ENCODE assay signal across 22 cellular contexts in the genomic region with DNA sequence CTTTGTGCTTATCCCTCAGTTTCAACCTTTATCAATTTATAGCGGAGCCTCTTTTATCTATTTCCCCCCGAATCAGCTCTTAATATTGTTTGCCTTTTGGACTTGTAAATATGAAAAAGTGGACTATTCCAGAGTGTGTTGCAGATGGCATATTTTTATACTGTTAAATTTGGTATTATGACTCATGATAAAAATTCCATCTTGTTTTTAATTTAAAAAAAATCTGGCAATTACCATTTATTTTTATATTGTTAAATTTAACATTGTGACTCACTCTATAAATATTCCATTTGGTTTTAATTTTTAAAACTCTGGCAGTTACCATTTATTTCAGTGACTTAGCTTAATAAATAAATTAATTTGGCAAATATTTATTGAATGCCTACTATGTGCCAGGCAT. TPM values are rescaled to one million over a fixed set of nuclear protein-coding genes. Genes with fewer than 3 reads are reported as not detected.
DNase-seq lines count a peak whose midpoint lies in the region; ATAC-seq, FAIRE-seq and TF ChIP-seq lines count a peak whose summit lies in the region.
"Had no signal": no experiment of that assay in that cellular context is flagged by ENCODE, and none has a peak within 500 bp of the region (broad histone marks: within the 10 kb centered on the region; RNA-seq: fewer than 3 reads in every experiment).

No MANE protein-coding gene starts in this region.

- no peaks in the 10 kb centered on the region for H3K4me1 ChIP-seq in A549
- H3K4me1 ChIP-seq in mesenchymal stem cell (ENCODE audit: control insufficient read depth, insufficient read depth, low read depth, low read length): no peaks in the 10 kb centered on the region
- H3K4me1 ChIP-seq: colonic mucosa, psoas muscle, stomach, upper lobe of left lung had no signal

- no peak for ATAC-seq in A549
- no peak for ATAC-seq in HG03460 (IDR thresholded peaks at IDR 0.05; ENCODE audit: unreplicated experiment)
- ATAC-seq in GM19023 (IDR thresholded peaks at IDR 0.05; ENCODE audit: unreplicated experiment): no peak
- ATAC-seq: Panc1, psoas muscle had no signal

- H4K8ac ChIP-seq in mesenchymal stem cell (ENCODE audit: low read length): no peak overlapping the region

- TF ChIP-seq POLR2A in A549 (IDR thresholded peaks at IDR 0.05; ENCODE audit: low read length): no peak

- no peak for TF ChIP-seq EP300 in A549 (IDR thresholded peaks at IDR 0.05)

- H3K27ac ChIP-seq in A549: no peak overlapping the region
- H3K27ac ChIP-seq in mesenchymal stem cell (ENCODE audit: low read length, poor library complexity, severe bottlenecking): no peak overlapping the region
- H3K27ac ChIP-seq: brain microvascular endothelial cell, colonic mucosa, psoas muscle, stomach had no signal

- peaks cover 20 to 40% of the 10 kb centered on the region in 2 experiments for H3K36me3 ChIP-seq in mesenchymal stem cell (ENCODE audit: control insufficient read depth in 1 of 2, insufficient read depth in 2 of 2, low read depth in 1 of 2, low read length in 2 of 2)
- H3K36me3 ChIP-seq: colonic mucosa had no signal

- CTCF ChIA-PET in A549 (lab: Yijun Ruan, JAX): interaction anchor here (1.4 kb wide), 1 partner anchor 16 kb away, joined by 3 read pairs; no protein-coding TSS in a partner anchor

- no peak overlapping the region for H2BK12ac ChIP-seq in mesenchymal stem cell (ENCODE audit: low read length in 2 of 2)

- H2BK120ac ChIP-seq in mesenchymal stem cell (ENCODE audit: low read depth, low read length): no peak overlapping the region

- DNase-seq in A549 (ENCODE audit: low read depth in 1 of 2, low spot score in 1 of 2): no peak
- peak; percentile 16 for DNase-seq in HCEC 1CT
- no peak for DNase-seq in mesenchymal stem cell
- DNase-seq in Ammon's horn (ENCODE audit: low spot score): no peak
- DNase-seq in OCI-M2 (lab: John Stamatoyannopoulos, UW; ENCODE audit: unreplicated experiment): no peak
- DNase-seq: activated CD8-positive, alpha-beta memory T cell treated with anti-CD3 and anti-CD28 coated beads for 24 hours; activated T-cell treated with anti-CD3 and anti-CD28 coated beads, Interleukin-2, amount 50 U/mL, for 1 hour; brain microvascular endothelial cell; Calu3; colonic mucosa; KBM-7; NCI-H146; NCI-H510A treated with DMSO at 0.1 percent for 48 hours; psoas muscle; SIG-M5; stimulated activated CD8-positive, alpha-beta memory T cell treated with anti-CD3 and anti-CD28 coated beads, Interleukin-4, amount 100 ng/mL, for 48 hours; stomach; upper lobe of left lung had no signal

- H3K23ac ChIP-seq in mesenchymal stem cell (ENCODE audit: low read length in 2 of 2): no peak overlapping the region

- H2BK15ac ChIP-seq in mesenchymal stem cell (ENCODE audit: low read depth, poor library complexity, severe bottlenecking): no peak overlapping the region

- H3K4me3 ChIP-seq in A549: no peak overlapping the region
- H3K4me3 ChIP-seq in mesenchymal stem cell (ENCODE audit: insufficient read depth in 1 of 2, low read depth in 1 of 2, low read length in 2 of 2): no peak overlapping the region
- H3K4me3 ChIP-seq: colonic mucosa, psoas muscle, stomach, upper lobe of left lung had no signal

- H3K14ac ChIP-seq in mesenchymal stem cell (ENCODE audit: low read length in 2 of 2): no peak overlapping the region

- no peak overlapping the region for H2AFZ ChIP-seq in mesenchymal stem cell (ENCODE audit: low read depth, low read length)

- H3K9me3 ChIP-seq in A549: no peaks in the 10 kb centered on the region
- no peaks in the 10 kb centered on the region for H3K9me3 ChIP-seq in mesenchymal stem cell (ENCODE audit: control insufficient read depth, low read length)
- H3K9me3 ChIP-seq: colonic mucosa, psoas muscle, stomach, upper lobe of left lung had no signal

- no peak overlapping the region for H4K91ac ChIP-seq in mesenchymal stem cell (ENCODE audit: low read length)

- no peak overlapping the region for H2BK5ac ChIP-seq in mesenchymal stem cell (ENCODE audit: low read depth, low read length, poor library complexity, severe bottlenecking)

- H3K27me3 ChIP-seq in mesenchymal stem cell (ENCODE audit: control insufficient read depth in 1 of 2, insufficient read depth in 1 of 2, low read length in 2 of 2): no peaks in the 10 kb centered on the region
- H3K27me3 ChIP-seq: brain microvascular endothelial cell, colonic mucosa, stomach, upper lobe of left lung had no signal

- no peak for TF ChIP-seq CTCF in A549 (IDR thresholded peaks at IDR 0.05)

- no peak overlapping the region for H3K18ac ChIP-seq in mesenchymal stem cell (ENCODE audit: low read depth in 1 of 2, low read length in 2 of 2)

- peaks cover 20% of the 10 kb centered on the region for H3K79me1 ChIP-seq in mesenchymal stem cell (replicated peaks; ENCODE audit: low read length, poor library complexity, severe bottlenecking)

- no peak overlapping the region for H3K4me2 ChIP-seq in A549
- no peak overlapping the region for H3K4me2 ChIP-seq in mesenchymal stem cell (ENCODE audit: low read length, poor library complexity, severe bottlenecking)

- FAIRE-seq in A549 (lab: Jason Lieb, UNC) (no peak), endometrium (lab: Jason Lieb, UNC) (peak; percentile 31)

- no peak overlapping the region for H2AK5ac ChIP-seq in mesenchymal stem cell (ENCODE audit: low read length, severe bottlenecking)

- POLR2A ChIA-PET in A549 (lab: Yijun Ruan, JAX): no interaction called here

- 95% methylated on average over 2 of the region's 2 CpGs for WGBS in A549 (ENCODE audit: missing lambda C conversion rate)
- WGBS in mesenchymal stem cell: no CpG with 5 or more reads among the region's 2 CpGs

- no peak for TF ChIP-seq RAD21 in A549 (conservative IDR thresholded peaks at IDR 0.05 in 1 of 2, IDR thresholded peaks at IDR 0.05 in 1 of 2)

- peak overlapping the region; percentile 69 for H3K9ac ChIP-seq in mesenchymal stem cell (ENCODE audit: low read length)

- H3K4ac ChIP-seq in mesenchymal stem cell (ENCODE audit: low read depth in 1 of 2, low read length in 2 of 2): no peak overlapping the region

TF ChIP-seq in A549, 52 proteins besides CTCF, POLR2A, EP300 and RAD21:
- TF ChIP-seq SMC3 (IDR thresholded peaks at IDR 0.05) (no peak), CBX8 (IDR thresholded peaks at IDR 0.05) (no peak), FOSL2 (IDR thresholded peaks at IDR 0.05) (no peak), FOSL2 (CRISPR knock-in tag; IDR thresholded peaks at IDR 0.05) (peak; percentile 29; the same call in 1 of the 2 replicates)
- TF ChIP-seq, protein P1, sequence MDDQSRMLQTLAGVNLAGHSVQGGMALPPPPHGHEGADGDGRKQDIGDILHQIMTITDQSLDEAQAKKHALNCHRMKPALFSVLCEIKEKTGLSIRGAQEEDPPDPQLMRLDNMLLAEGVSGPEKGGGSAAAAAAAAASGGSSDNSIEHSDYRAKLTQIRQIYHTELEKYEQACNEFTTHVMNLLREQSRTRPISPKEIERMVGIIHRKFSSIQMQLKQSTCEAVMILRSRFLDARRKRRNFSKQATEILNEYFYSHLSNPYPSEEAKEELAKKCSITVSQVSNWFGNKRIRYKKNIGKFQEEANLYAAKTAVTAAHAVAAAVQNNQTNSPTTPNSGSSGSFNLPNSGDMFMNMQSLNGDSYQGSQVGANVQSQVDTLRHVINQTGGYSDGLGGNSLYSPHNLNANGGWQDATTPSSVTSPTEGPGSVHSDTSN (IDR thresholded peaks at IDR 0.05): no peak

RNA-seq across cellular contexts. Expression of a gene that starts 37.5 kb away (rescaled TPM):
- 23.9 and 27.4 TPM in 2 replicates for polyA plus RNA-seq in A549 (2011; rRNA removed)
- 4.8 and 7.3 TPM in 2 replicates for polyA plus RNA-seq in A549 (2012; cell fraction: cytosol; rRNA removed)
- 3.1 and 3.8 TPM in 2 replicates for polyA plus RNA-seq in A549 (2012; cell fraction: nucleus; rRNA removed)
- 12.9 to 13.3 TPM (median 13.1 TPM) in 3 replicates for polyA plus RNA-seq in A549 (2017; fragmentation: RNase III; extraction: RNeasy Plus Mini Kit Qiagen cat#74134 plus additional on column Dnase treatment)
- 90.4 and 113 TPM in 2 replicates for polyA minus RNA-seq in A549 (2011; rRNA and poly(A)+ RNA removed)
- polyA plus RNA-seq in mesenchymal stem cell (2013, experiment 1 of 2): 9.7 TPM
- 9.9 TPM for polyA plus RNA-seq in mesenchymal stem cell (2013, experiment 2 of 2)

RNA-seq across cellular contexts. Expression of a gene that starts 58.5 kb away (rescaled TPM):
- polyA plus RNA-seq in A549 (2011; rRNA removed): 56.9 and 87.2 TPM in 2 replicates
- 10.9 and 11.2 TPM in 2 replicates for polyA plus RNA-seq in A549 (2012; cell fraction: cytosol; rRNA removed)
- 10.0 and 19.4 TPM in 2 replicates for polyA plus RNA-seq in A549 (2012; cell fraction: nucleus; rRNA removed)
- polyA plus RNA-seq in A549 (2017; fragmentation: RNase III; extraction: RNeasy Plus Mini Kit Qiagen cat#74134 plus additional on column Dnase treatment): 79.8 to 86.8 TPM (median 84.3 TPM) in 3 replicates
- polyA minus RNA-seq in A549 (2011; rRNA and poly(A)+ RNA removed): 76.5 and 77.4 TPM in 2 replicates
- polyA plus RNA-seq in mesenchymal stem cell (2013, experiment 1 of 2): 57.0 TPM
- 53.3 TPM for polyA plus RNA-seq in mesenchymal stem cell (2013, experiment 2 of 2)
